9 cellular contexts compared by ENCODE assay signal in genomic region chr2:26067980-26068507, GRCh38. TPM values are rescaled to one million over a fixed set of nuclear protein-coding genes. Genes with fewer than 3 reads are reported as not detected.
A peak's percentile ranks its signal among the peaks of the same experiment; 100 is the strongest.
DNase-seq lines count a peak whose midpoint lies in the region; ATAC-seq, FAIRE-seq and TF ChIP-seq lines count a peak whose summit lies in the region.
"Had no signal": no experiment of that assay in that cellular context is flagged by ENCODE, and none has a peak within 500 bp of the region (broad histone marks: within the 10 kb centered on the region; RNA-seq: fewer than 3 reads in every experiment).

No MANE protein-coding gene starts in this region.

- no peak overlapping the region for H3K27ac ChIP-seq in CD4-positive, alpha-beta T cell (ENCODE audit: low read depth, low read length)
- H3K27ac ChIP-seq in HUES6 (ENCODE audit: low read depth, low read length): peak overlapping the region; percentile 83
- H3K27ac ChIP-seq in kidney (ENCODE audit: low read depth in 2 of 2, low read length in 2 of 2): no peak overlapping the region

- no peaks in the 10 kb centered on the region for H3K9me3 Mint-ChIP-seq in CD4-positive, alpha-beta T cell
- H3K9me3 Mint-ChIP-seq in activated naive CD4-positive, alpha-beta T cell treated with anti-CD3 and anti-CD28 coated beads, Interleukin-2, amount 50 U/mL, for 72 hours: peaks cover 0 to 4% of the 10 kb centered on the region in 2 donors
- H3K9me3 Mint-ChIP-seq in naive thymus-derived CD8-positive, alpha-beta T cell: no peaks in the 10 kb centered on the region

- H3K27me3 Mint-ChIP-seq in CD4-positive, alpha-beta T cell: no peaks in the 10 kb centered on the region
- H3K27me3 Mint-ChIP-seq in naive thymus-derived CD8-positive, alpha-beta T cell: no peaks in the 10 kb centered on the region

- DNase-seq in CD4-positive, alpha-beta T cell: no peak
- no peak for DNase-seq in activated naive CD4-positive, alpha-beta T cell treated with anti-CD3 and anti-CD28 coated beads, Interleukin-2, amount 50 U/mL, for 72 hours (ENCODE audit: low spot score in 2 of 2)
- DNase-seq in naive thymus-derived CD8-positive, alpha-beta T cell: no peak
- no peak for DNase-seq in hypothalamus (lab: John Stamatoyannopoulos, UW)
- DNase-seq in Kasumi-1 (lab: John Stamatoyannopoulos, UW): no peak
- no peak for DNase-seq in kidney
- DNase-seq: aorta had no signal

- H3K27me3 ChIP-seq in CD4-positive, alpha-beta T cell (ENCODE audit: control insufficient read depth, insufficient read depth, low read length): no peaks in the 10 kb centered on the region
- no peaks in the 10 kb centered on the region for H3K27me3 ChIP-seq in HUES6 (ENCODE audit: control insufficient read depth, insufficient read depth, low read length)

- H3K4me1 Mint-ChIP-seq in CD4-positive, alpha-beta T cell (ENCODE audit: low read depth): peaks cover 47% of the 10 kb centered on the region
- H3K4me1 Mint-ChIP-seq in naive thymus-derived CD8-positive, alpha-beta T cell: peaks cover 19 to 73% (median 45%) of the 10 kb centered on the region in 4 donors

- peak overlapping the region; percentile 36 for H3K4me3 Mint-ChIP-seq in CD4-positive, alpha-beta T cell
- peak overlapping the region; percentile 6 to 72 (median 53) for H3K4me3 Mint-ChIP-seq in naive thymus-derived CD8-positive, alpha-beta T cell

- no peak for FAIRE-seq in kidney (lab: Jason Lieb, UNC)

- peaks cover 30% of the 10 kb centered on the region for H3K4me1 ChIP-seq in HUES6 (ENCODE audit: control insufficient read depth, insufficient read depth, low read length)
- peaks cover 5 to 14% of the 10 kb centered on the region in 2 donors for H3K4me1 ChIP-seq in kidney (ENCODE audit: control insufficient read depth in 1 of 2, insufficient read depth in 1 of 2, low read depth in 1 of 2, low read length in 2 of 2)

- H3K4me3 ChIP-seq in HUES6 (ENCODE audit: low read depth, low read length): no peak overlapping the region
- no peak overlapping the region for H3K4me3 ChIP-seq in kidney (ENCODE audit: low read length in 2 of 2)

- no peaks in the 10 kb centered on the region for H3K9me3 ChIP-seq in CD4-positive, alpha-beta T cell (ENCODE audit: control insufficient read depth, low read length)
- H3K9me3 ChIP-seq in HUES6 (ENCODE audit: control insufficient read depth, insufficient read depth, low read depth, low read length) (no peaks in the 10 kb centered on the region), kidney (ENCODE audit: control insufficient read depth in 1 of 2, low read length in 2 of 2) (no peaks in the 10 kb centered on the region)

- TF ChIP-seq CTCF in CD4-positive, alpha-beta T cell (IDR thresholded peaks at IDR 0.05): no peak
- TF ChIP-seq CTCF in kidney (IDR thresholded peaks at IDR 0.05; ENCODE audit: borderline replicate concordance, extremely low read depth, insufficient read depth): no peak

- H3K27ac Mint-ChIP-seq in CD4-positive, alpha-beta T cell: peak overlapping the region; percentile 59
- H3K27ac Mint-ChIP-seq in activated naive CD4-positive, alpha-beta T cell treated with anti-CD3 and anti-CD28 coated beads, Interleukin-2, amount 50 U/mL, for 72 hours: peak overlapping the region; percentile 34 to 76
- peak overlapping the region in 8 of 10 donors; percentile 0 to 54 (median 8) for H3K27ac Mint-ChIP-seq in naive thymus-derived CD8-positive, alpha-beta T cell

- H3K36me3 Mint-ChIP-seq in CD4-positive, alpha-beta T cell (ENCODE audit: low read depth): peaks cover 31% of the 10 kb centered on the region
- peaks cover 0 to 13% of the 10 kb centered on the region in 2 donors for H3K36me3 Mint-ChIP-seq in activated naive CD4-positive, alpha-beta T cell treated with anti-CD3 and anti-CD28 coated beads, Interleukin-2, amount 50 U/mL, for 72 hours
- H3K36me3 Mint-ChIP-seq in naive thymus-derived CD8-positive, alpha-beta T cell: peaks cover 0 to 36% (median 5%) of the 10 kb centered on the region in 3 donors

- POLR2A ChIA-PET in CD4-positive, alpha-beta T cell (lab: Charles Lee): interaction anchor here (1.3 to 1.4 kb wide), 2 partner anchors 34 to 176 kb away, joined by 3 to 6 read pairs; partner anchors contain the start of genes HADHA, HADHB and RAB10
- POLR2A ChIA-PET in naive thymus-derived CD8-positive, alpha-beta T cell (lab: Charles Lee): no interaction called here

- H3K9ac ChIP-seq in HUES6 (ENCODE audit: low read length) (peak overlapping the region; percentile 25), kidney (ENCODE audit: low read length in 2 of 2) (no peak overlapping the region)

- no peak for ATAC-seq in CD4-positive, alpha-beta T cell (ENCODE audit: poor library complexity)
- peak; percentile 21 to 37 for ATAC-seq in activated naive CD4-positive, alpha-beta T cell treated with anti-CD3 and anti-CD28 coated beads, Interleukin-2, amount 50 U/mL, for 72 hours
- no peak for ATAC-seq in naive thymus-derived CD8-positive, alpha-beta T cell
- no peak for ATAC-seq in HG03342 (IDR thresholded peaks at IDR 0.05; ENCODE audit: unreplicated experiment)

- 0 out of 2 replicates have a peak, but pooled peaks cover 4% of the 10 kb centered on the region for H3K36me3 ChIP-seq in HUES6 (ENCODE audit: control insufficient read depth, insufficient read depth, low read length)
- H3K36me3 ChIP-seq in kidney (ENCODE audit: control insufficient read depth in 1 of 2, insufficient read depth in 2 of 2, low read length in 2 of 2): no peaks in the 10 kb centered on the region

- intact Hi-C loops in CD4-positive, alpha-beta T cell (cut with DNase I, micrococcal nuclease): no loop called here
- intact Hi-C loops in kidney (cut with DNase I): no loop called here

- CTCF ChIA-PET in CD4-positive, alpha-beta T cell (lab: Charles Lee): interaction anchor here (1.2 kb wide), 1 partner anchor 117 kb away, joined by 4 read pairs; no protein-coding TSS in a partner anchor

RNA-seq across cellular contexts. Expression of gene RAB10, which starts 34.2 kb away (rescaled TPM):
- total RNA-seq in CD4-positive, alpha-beta T cell: 10 to 100 TPM; 13.5 to 13.8 TPM
- 10 to 100 TPM; 83.1 to 90.1 TPM for total RNA-seq in activated naive CD4-positive, alpha-beta T cell treated with anti-CD3 and anti-CD28 coated beads, Interleukin-2, amount 50 U/mL, for 72 hours
- 10 to 100 TPM; 62.6 to 72.0 TPM for total RNA-seq in naive thymus-derived CD8-positive, alpha-beta T cell
- polyA plus RNA-seq in naive thymus-derived CD8-positive, alpha-beta T cell: 10 to 100 TPM; 64.0 to 80.5 (median 66.6) TPM
- 122 TPM for total RNA-seq in kidney
- polyA plus RNA-seq in kidney (ENCODE audit: insufficient read depth, low read depth, low replicate concordance): 59.8 TPM

Comparison
In these comparisons a context has a peak if more than half of its experiments do, and no peak if none do; other contexts are left out.
1. ATAC-seq: peak in activated naive CD4-positive, alpha-beta T cell treated with anti-CD3 and anti-CD28 coated beads, Interleukin-2, amount 50 U/mL, for 72 hours (2 of 2); none in CD4-positive, alpha-beta T cell (single experiment), naive thymus-derived CD8-positive, alpha-beta T cell (0 of 2) and HG03342 (single experiment).
2. H3K27ac Mint-ChIP-seq: peak in every context shown above with its lines; median percentile 59 in CD4-positive, alpha-beta T cell; 55 in activated naive CD4-positive, alpha-beta T cell treated with anti-CD3 and anti-CD28 coated beads, Interleukin-2, amount 50 U/mL, for 72 hours; 8 in naive thymus-derived CD8-positive, alpha-beta T cell.